ENCODE assay signal across 19 cellular contexts in genomic region chr5:35305336-35306020, GRCh38.
"Had no signal": no experiment of that assay in that cellular context is flagged by ENCODE, and none has a peak within 500 bp of the region (broad histone marks: within the 10 kb centered on the region; RNA-seq: fewer than 3 reads in every experiment).

No MANE protein-coding gene starts in this region.

- H3K27ac ChIP-seq: HL-60, KMS-11, RWPE1 had no signal

- DNase-seq: Kasumi-1, MV-4-11, NCI-H1092 treated with DMSO at 0.1 percent for 48 hours, NCI-H1436, NCI-H187 treated with DMSO at 0.1 percent for 48 hours, NCI-H2029 treated with DMSO at 0.1 percent for 48 hours, NCI-H2227 treated with DMSO at 0.1 percent for 48 hours, NCI-H446, NCI-H510A, NCI-H524 treated with DMSO at 0.1 percent for 48 hours, NCI-H69, NCI-H774, SHP77, T-helper 1 cell had no signal

- H3K4me3 ChIP-seq: K562 had no signal

- H3K4me3 Mint-ChIP-seq: IgD-negative memory B cell had no signal

- H3K27ac Mint-ChIP-seq: IgD-negative memory B cell had no signal

- H3K36me3 Mint-ChIP-seq: IgD-negative memory B cell had no signal
